In the genomic region with DNA sequence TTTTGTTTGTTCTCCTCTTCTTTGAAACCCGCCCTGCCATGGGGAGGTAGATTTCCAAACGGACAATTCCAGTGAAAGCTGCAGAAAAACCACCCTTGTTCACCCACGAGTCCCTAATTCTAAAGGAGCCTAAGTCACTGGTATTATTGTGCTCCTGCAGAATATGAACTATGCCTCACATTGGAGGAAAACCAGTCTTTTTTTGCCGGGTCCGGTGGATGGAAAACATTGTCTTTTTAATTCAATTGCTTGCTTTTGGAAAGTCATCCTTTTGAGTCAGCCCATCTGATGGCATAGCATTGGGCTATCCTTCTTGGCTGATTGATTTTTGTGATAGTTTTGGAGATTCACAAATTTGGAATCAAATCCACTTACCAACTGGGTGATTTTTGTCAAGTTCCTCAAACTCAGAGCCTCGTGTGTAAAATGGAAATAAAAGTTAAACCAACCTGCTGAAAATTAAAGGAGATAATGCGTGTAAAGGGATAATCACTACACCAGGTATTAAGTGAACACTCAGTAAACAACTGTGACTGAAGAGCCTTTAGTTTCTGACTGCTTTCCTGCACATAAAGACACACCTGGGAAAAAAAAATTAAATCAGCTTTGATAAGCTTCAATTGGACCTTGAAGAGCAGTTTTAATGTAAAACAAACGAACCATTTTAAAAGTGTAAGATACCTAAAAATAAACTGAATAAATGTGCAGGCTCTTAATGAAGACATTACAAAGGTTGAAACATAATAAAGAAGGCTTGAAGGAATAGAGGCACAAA, we compare ENCODE assay signal across 8 cellular contexts. TPM values are rescaled to one million over a fixed set of nuclear protein-coding genes. Genes with fewer than 3 reads are reported as not detected.
DNase-seq lines count a peak whose midpoint lies in the region; ATAC-seq and TF ChIP-seq lines count a peak whose summit lies in the region.

No MANE protein-coding gene starts in this region.

- H3K27me3 ChIP-seq in BJ (ENCODE audit: control insufficient read depth, insufficient read depth, low read length) (peaks cover 21% of the 10 kb centered on the region), aorta (ENCODE audit: control insufficient read depth in 1 of 2, insufficient read depth in 2 of 2, low read length in 1 of 2) (no peaks in the 10 kb centered on the region)

- ATAC-seq in natural killer cell treated with Interleukin-12 subunit alpha and Interleukin-12 subunit beta and Interleukin-15 and Interleukin-18, amount 100 ng/mL, for 72 hours = no peak
- ATAC-seq in HG02588 (IDR thresholded peaks at IDR 0.05; ENCODE audit: unreplicated experiment) = no peak
- ATAC-seq in aorta (ENCODE audit: low FRiP score) = no peak

- no peaks in the 10 kb centered on the region for H3K36me3 Mint-ChIP-seq in MCF 10A (ENCODE audit: insufficient read depth, unreplicated experiment)
- H3K36me3 Mint-ChIP-seq in natural killer cell treated with Interleukin-12 subunit alpha and Interleukin-12 subunit beta and Interleukin-15 and Interleukin-18, amount 100 ng/mL, for 72 hours = no peaks in the 10 kb centered on the region

- H3K4me1 ChIP-seq in aorta (ENCODE audit: control insufficient read depth in 1 of 2, insufficient read depth in 2 of 2, low read length in 2 of 2) = no peaks in the 10 kb centered on the region

- 25 to 26% methylated on average over 8 of the region's 8 CpGs for WGBS in aorta, 2 donors

- TF ChIP-seq CTCF in BJ (IDR thresholded peaks at IDR 0.05; ENCODE audit: insufficient read depth, low read depth, low read length) (no peak), MCF 10A (IDR thresholded peaks at IDR 0.05; ENCODE audit: unreplicated experiment) (no peak)

- CTCF ChIA-PET in BJ (lab: Yijun Ruan, JAX) (no interaction called here), MCF 10A (lab: Yijun Ruan, JAX) (interaction anchor here (0.6 to 0.9 kb wide), 3 partner anchors 19 to 70 kb away, joined by 3 to 5 read pairs (median 3); no protein-coding TSS in a partner anchor)

- BruUV-seq in MCF 10A (replicated peaks; lab: Mats Ljungman, UMichigan) = TSS peak; percentile 42

- no peaks in the 10 kb centered on the region for H3K36me3 ChIP-seq in BJ (ENCODE audit: control insufficient read depth, insufficient read depth, low read length)
- H3K36me3 ChIP-seq in aorta (ENCODE audit: control insufficient read depth in 1 of 2, insufficient read depth in 2 of 2, low read length in 1 of 2) = no peaks in the 10 kb centered on the region

- H3K9me3 Mint-ChIP-seq in MCF 10A (ENCODE audit: unreplicated experiment) = no peaks in the 10 kb centered on the region
- H3K9me3 Mint-ChIP-seq in natural killer cell treated with Interleukin-12 subunit alpha and Interleukin-12 subunit beta and Interleukin-15 and Interleukin-18, amount 100 ng/mL, for 72 hours = no peaks in the 10 kb centered on the region

- intact Hi-C loops in MCF 10A (cut with micrococcal nuclease) = no loop called here
- intact Hi-C loops in aorta (cut with DNase I) = no loop called here

- no peak for DNase-seq in BJ (ENCODE audit: low read depth)
- peak; percentile 42 for DNase-seq in HuH-7.5 (ENCODE audit: low spot score)
- peak; percentile 20 for DNase-seq in MCF 10A (ENCODE audit: unreplicated experiment)
- DNase-seq in natural killer cell treated with Interleukin-12 subunit alpha and Interleukin-12 subunit beta and Interleukin-15 and Interleukin-18, amount 100 ng/mL, for 72 hours (ENCODE audit: low spot score) = no peak
- no peak for DNase-seq in NCI-H510A treated with DMSO at 0.1 percent for 48 hours (lab: John Stamatoyannopoulos, UW)
- no peak for DNase-seq in aorta
- DNase-seq in epidermal melanocyte (ENCODE audit: insufficient read length, low spot score) = no peak

- H3K4me3 ChIP-seq in BJ (ENCODE audit: low read depth, low read length) (peak overlapping the region; percentile 50; the same call in 1 of the 2 replicates), aorta (ENCODE audit: low read length in 2 of 2) (peak overlapping the region in 1 of 2 donors; percentile 66)

- peaks cover 10% of the 10 kb centered on the region for H3K27me3 Mint-ChIP-seq in MCF 10A (ENCODE audit: insufficient read depth, unreplicated experiment)
- H3K27me3 Mint-ChIP-seq in natural killer cell treated with Interleukin-12 subunit alpha and Interleukin-12 subunit beta and Interleukin-15 and Interleukin-18, amount 100 ng/mL, for 72 hours = peaks cover 0 to 24% of the 10 kb centered on the region in 2 donors

- H3K27ac ChIP-seq in aorta (ENCODE audit: low read depth in 1 of 2, low read length in 2 of 2) = no peak overlapping the region

- POLR2A ChIA-PET in BJ (lab: Charles Lee) = interaction anchor here (1.0 kb wide), 1 partner anchor 13 kb away, joined by 3 read pairs; no protein-coding TSS in a partner anchor
- POLR2A ChIA-PET in MCF 10A (lab: Yijun Ruan, JAX) = interaction anchor here (1.2 to 1.7 kb wide), 2 partner anchors 10 to 26 kb away, joined by 4 to 7 read pairs; no protein-coding TSS in a partner anchor

- peak overlapping the region; percentile 84 for H3K4me3 Mint-ChIP-seq in MCF 10A (ENCODE audit: unreplicated experiment)
- H3K4me3 Mint-ChIP-seq in natural killer cell treated with Interleukin-12 subunit alpha and Interleukin-12 subunit beta and Interleukin-15 and Interleukin-18, amount 100 ng/mL, for 72 hours = peak overlapping the region; percentile 93

- H3K9me3 ChIP-seq in aorta (ENCODE audit: control insufficient read depth, low read length) = no peaks in the 10 kb centered on the region

- H3K4me1 Mint-ChIP-seq in MCF 10A (ENCODE audit: insufficient read depth, unreplicated experiment) = peaks cover 26% of the 10 kb centered on the region
- H3K4me1 Mint-ChIP-seq in natural killer cell treated with Interleukin-12 subunit alpha and Interleukin-12 subunit beta and Interleukin-15 and Interleukin-18, amount 100 ng/mL, for 72 hours (ENCODE audit: low read depth in 2 of 2) = peaks cover 6 to 24% of the 10 kb centered on the region in 2 donors

- H3K27ac Mint-ChIP-seq in MCF 10A (ENCODE audit: low read depth, unreplicated experiment) = peak overlapping the region; percentile 54
- peak overlapping the region; percentile 39 to 87 for H3K27ac Mint-ChIP-seq in natural killer cell treated with Interleukin-12 subunit alpha and Interleukin-12 subunit beta and Interleukin-15 and Interleukin-18, amount 100 ng/mL, for 72 hours

RNA-seq across cellular contexts. Expression of gene CCNJL, which starts 0.8 kb away (rescaled TPM):
- 0.23 and 0.71 TPM in 2 replicates for polyA plus RNA-seq in BJ (2011; rRNA removed)
- polyA minus RNA-seq in BJ (2011; rRNA and poly(A)+ RNA removed) = 0.28 and 0.51 TPM in 2 replicates
- total RNA-seq in MCF 10A (2022) = 3.5 and 3.6 TPM in 2 replicates
- 10 to 100 TPM in 1 of 2 donors, 1 to 10 TPM in 1; 5.6 to 20.1 TPM for total RNA-seq in natural killer cell treated with Interleukin-12 subunit alpha and Interleukin-12 subunit beta and Interleukin-15 and Interleukin-18, amount 100 ng/mL, for 72 hours
- total RNA-seq in aorta = 1 to 10 TPM; 2.6 to 3.5 TPM
- polyA plus RNA-seq in aorta = under 1 TPM in 1 of 2 donors, not detected in 1; 0.18 TPM

RNA-seq across cellular contexts. Expression of gene C1QTNF2, which starts 57.3 kb away (rescaled TPM):
- polyA plus RNA-seq in BJ (2011; rRNA removed) (0.69 and 0.98 TPM in 2 replicates), aorta (1 to 10 TPM; 8.2 to 9.4 TPM)
- 0.51 and 0.90 TPM in 2 replicates for polyA minus RNA-seq in BJ (2011; rRNA and poly(A)+ RNA removed)
- total RNA-seq in MCF 10A (2022) (not detected in 2 replicates), aorta (10 to 100 TPM in 1 of 2 donors, 1 to 10 TPM in 1; 9.1 to 13.5 TPM)
- total RNA-seq in natural killer cell treated with Interleukin-12 subunit alpha and Interleukin-12 subunit beta and Interleukin-15 and Interleukin-18, amount 100 ng/mL, for 72 hours = not detected

Comparison
In these comparisons a context has a peak if more than half of its experiments do, and no peak if none do; other contexts are left out.
1. DNase-seq: peak in HuH-7.5 (single experiment) and MCF 10A (single experiment); none in BJ (single experiment), natural killer cell treated with Interleukin-12 subunit alpha and Interleukin-12 subunit beta and Interleukin-15 and Interleukin-18, amount 100 ng/mL, for 72 hours (single experiment), NCI-H510A treated with DMSO at 0.1 percent for 48 hours (single experiment), aorta (0 of 2) and epidermal melanocyte (single experiment).
2. RNA of gene C1QTNF2, which starts 57.3 kb away (total RNA-seq): 9.1 to 13.5 TPM in aorta; not detected in MCF 10A and not detected in natural killer cell treated with Interleukin-12 subunit alpha and Interleukin-12 subunit beta and Interleukin-15 and Interleukin-18, amount 100 ng/mL, for 72 hours; every median in the first group is over 10 times any median in the second.